In the genomic region with DNA sequence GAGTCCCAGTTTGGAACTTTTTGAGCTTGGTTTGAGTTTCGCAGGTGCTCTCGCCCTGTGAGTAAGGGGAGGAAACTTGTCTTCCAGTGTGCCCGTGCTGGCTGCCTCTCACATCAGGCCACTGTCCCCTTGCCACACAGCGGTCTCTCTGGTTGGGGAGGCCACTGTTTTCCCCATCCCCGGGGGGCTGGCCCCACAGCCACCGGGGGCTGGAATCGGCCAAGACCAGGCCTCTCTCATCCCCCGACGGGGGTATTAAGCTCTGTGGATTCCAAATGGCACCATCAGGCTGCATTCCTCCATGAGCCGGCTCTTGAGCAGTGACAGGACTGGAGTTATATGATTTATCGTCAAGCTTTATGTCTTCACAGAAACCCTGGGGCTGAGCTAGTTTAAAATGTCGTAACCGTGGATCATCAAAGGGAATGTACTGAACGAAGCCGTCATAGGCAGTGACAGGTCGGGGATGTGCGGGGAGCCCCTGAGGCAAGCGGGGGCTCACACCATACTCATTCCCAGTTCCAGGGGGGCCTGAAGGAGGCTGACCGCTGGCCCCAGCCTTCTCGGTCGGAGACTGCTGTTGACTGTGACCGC, we compare ENCODE assay signal across 9 cellular contexts. TPM values are rescaled to one million over a fixed set of nuclear protein-coding genes. Genes with fewer than 3 reads are reported as not detected.
DNase-seq lines count a peak whose midpoint lies in the region; ATAC-seq and TF ChIP-seq lines count a peak whose summit lies in the region.
"Had no signal": no experiment of that assay in that cellular context is flagged by ENCODE, and none has a peak within 500 bp of the region (broad histone marks: within the 10 kb centered on the region; RNA-seq: fewer than 3 reads in every experiment).

No MANE protein-coding gene starts in this region.

- no peak overlapping the region for H2AFZ ChIP-seq in DND-41 (ENCODE audit: low read depth, low read length)
- H2AFZ ChIP-seq: GM23338 had no signal

- peak overlapping the region; percentile 60 for H3K4me2 ChIP-seq in DND-41 (ENCODE audit: insufficient read depth, low read length)
- H3K4me2 ChIP-seq: GM23338 had no signal

- no peaks in the 10 kb centered on the region for H3K79me2 ChIP-seq in DND-41 (ENCODE audit: insufficient read depth, low read length)

- peak overlapping the region; percentile 48; the same call in 1 of the 2 replicates for H3K9ac ChIP-seq in DND-41 (ENCODE audit: low read depth, low read length)

- POLR2A ChIA-PET in activated CD8-positive, alpha-beta T cell treated with anti-CD3 and anti-CD28 coated beads for 36 hours (lab: Charles Lee) = no interaction called here

- intact Hi-C loops in activated CD8-positive, alpha-beta T cell treated with anti-CD3 and anti-CD28 coated beads for 36 hours (cut with micrococcal nuclease) = no loop called here
- intact Hi-C loops in sigmoid colon (cut with DNase I) = loop anchor here (2.0 kb wide), 2 partner anchors 28 to 88 kb away; no protein-coding TSS in a partner anchor

- no peak for ATAC-seq in DND-41 (ENCODE audit: insufficient read depth, low read depth)
- ATAC-seq in activated CD8-positive, alpha-beta T cell treated with anti-CD3 and anti-CD28 coated beads for 36 hours = no peak

- no peak for TF ChIP-seq POLR2A in sigmoid colon (IDR thresholded peaks at IDR 0.05)

- H3K36me3 Mint-ChIP-seq in activated CD8-positive, alpha-beta T cell treated with anti-CD3 and anti-CD28 coated beads for 36 hours (ENCODE audit: low read depth) = no peaks in the 10 kb centered on the region

- DNase-seq in DND-41 (no peak), fibroblast of the aortic adventitia (ENCODE audit: low read depth) (peak; percentile 15), sigmoid colon (no peak), NCI-H2171 (lab: John Stamatoyannopoulos, UW) (no peak), NCI-H69 (lab: John Stamatoyannopoulos, UW) (no peak), cerebellar cortex (ENCODE audit: low spot score) (no peak), BE2C (no peak)
- no peak for DNase-seq in activated CD8-positive, alpha-beta T cell treated with anti-CD3 and anti-CD28 coated beads for 36 hours

- 86 to 88% methylated on average over 22 of the region's 22 CpGs for WGBS in sigmoid colon, 2 donors

- H4K20me1 ChIP-seq in DND-41 (ENCODE audit: insufficient read depth, low read length) = no peaks in the 10 kb centered on the region

- H3K27me3 ChIP-seq in DND-41 (ENCODE audit: insufficient read depth, low read length, poor library complexity) (no peaks in the 10 kb centered on the region), sigmoid colon (no peaks in the 10 kb centered on the region), BE2C (no peaks in the 10 kb centered on the region)

- peak overlapping the region; percentile 65 for H3K4me3 Mint-ChIP-seq in activated CD8-positive, alpha-beta T cell treated with anti-CD3 and anti-CD28 coated beads for 36 hours
- H3K4me3 Mint-ChIP-seq: GM23338 had no signal

- H3K27ac ChIP-seq in DND-41 (ENCODE audit: low read length) (peak overlapping the region; percentile 88), sigmoid colon (peak overlapping the region; percentile 55 to 85 (median 80))

- H3K27me3 Mint-ChIP-seq in activated CD8-positive, alpha-beta T cell treated with anti-CD3 and anti-CD28 coated beads for 36 hours = peaks cover 47% of the 10 kb centered on the region

- H3K9me3 ChIP-seq in DND-41 (ENCODE audit: insufficient read depth, low read length, severe bottlenecking) (no peaks in the 10 kb centered on the region), sigmoid colon (no peaks in the 10 kb centered on the region), BE2C (no peaks in the 10 kb centered on the region)

- H3K4me3 ChIP-seq in DND-41 (ENCODE audit: low read depth in 1 of 2, low read length in 2 of 2) = 0 out of 4 replicates have a peak overlapping the region, but pooled peaks of 1 of the 2 experiments have one; percentile 49
- no peak overlapping the region for H3K4me3 ChIP-seq in fibroblast of the aortic adventitia (ENCODE audit: low read depth, low read length)
- no peak overlapping the region for H3K4me3 ChIP-seq in sigmoid colon
- no peak overlapping the region for H3K4me3 ChIP-seq in BE2C (ENCODE audit: low read depth, low read length)
- H3K4me3 ChIP-seq: GM23338 had no signal

- no peak for TF ChIP-seq CTCF in DND-41 (IDR thresholded peaks at IDR 0.05; ENCODE audit: borderline replicate concordance, extremely low read depth, low read length, poor library complexity, severe bottlenecking)
- TF ChIP-seq CTCF in activated CD8-positive, alpha-beta T cell treated with anti-CD3 and anti-CD28 coated beads for 36 hours (IDR thresholded peaks at IDR 0.05) = no peak
- TF ChIP-seq CTCF in fibroblast of the aortic adventitia (IDR thresholded peaks at IDR 0.05; ENCODE audit: insufficient read depth, low read length) = no peak
- TF ChIP-seq CTCF in sigmoid colon (IDR thresholded peaks at IDR 0.05) = no peak
- no peak for TF ChIP-seq CTCF in BE2C (IDR thresholded peaks at IDR 0.05; ENCODE audit: low read depth, low read length)

- TF ChIP-seq EP300 in sigmoid colon (IDR thresholded peaks at IDR 0.05) = no peak

- H3K36me3 ChIP-seq in DND-41 (ENCODE audit: insufficient read depth, low read length) = no peaks in the 10 kb centered on the region
- H3K36me3 ChIP-seq in sigmoid colon = peaks cover 0 to 42% (median 3%) of the 10 kb centered on the region in 4 donors
- no peaks in the 10 kb centered on the region for H3K36me3 ChIP-seq in BE2C

- no peak overlapping the region for H3K27ac Mint-ChIP-seq in activated CD8-positive, alpha-beta T cell treated with anti-CD3 and anti-CD28 coated beads for 36 hours
- H3K27ac Mint-ChIP-seq: GM23338 had no signal

- H3K4me1 Mint-ChIP-seq in activated CD8-positive, alpha-beta T cell treated with anti-CD3 and anti-CD28 coated beads for 36 hours (ENCODE audit: low read depth) = peaks cover 36% of the 10 kb centered on the region

- no peaks in the 10 kb centered on the region for H3K9me3 Mint-ChIP-seq in activated CD8-positive, alpha-beta T cell treated with anti-CD3 and anti-CD28 coated beads for 36 hours
- H3K9me3 Mint-ChIP-seq: GM23338 had no signal

- H3K4me1 ChIP-seq in DND-41 (ENCODE audit: insufficient read depth, low read length) (peaks cover 31% of the 10 kb centered on the region), sigmoid colon (peaks cover 0 to 59% (median 44%) of the 10 kb centered on the region in 4 donors), BE2C (no peaks in the 10 kb centered on the region)

- CTCF ChIA-PET in activated CD8-positive, alpha-beta T cell treated with anti-CD3 and anti-CD28 coated beads for 36 hours (lab: Charles Lee) = interaction anchor here (1.1 to 3.4 kb wide), 4 partner anchors 15 to 330 kb away, joined by 3 to 13 read pairs (median 4); no protein-coding TSS in a partner anchor

RNA-seq across cellular contexts. Expression of gene JCAD, which starts 30.8 kb away (rescaled TPM):
- total RNA-seq in activated CD8-positive, alpha-beta T cell treated with anti-CD3 and anti-CD28 coated beads for 36 hours = not detected
- total RNA-seq in fibroblast of the aortic adventitia (ENCODE audit: low replicate concordance) (2.3 and 27.9 TPM in 2 replicates), sigmoid colon (100 to 1,000 TPM in 3 of 4 donors, 10 to 100 TPM in 1; 99.7 to 141 (median 123) TPM)
- 1 to 10 TPM in 2 of 3 donors, under 1 TPM in 1; 0.46 to 4.4 (median 3.6) TPM for polyA plus RNA-seq in sigmoid colon
- 0.42 TPM for polyA plus RNA-seq in BE2C (2012; ENCODE audit: insufficient read depth, insufficient read length, low read depth)
